ENCODE assay signal across 19 cellular contexts in genomic region chr17:14741516-14741915, GRCh38.
A peak's percentile ranks its signal among the peaks of the same experiment; 100 is the strongest.
DNase-seq lines count a peak whose midpoint lies in the region; ATAC-seq and TF ChIP-seq lines count a peak whose summit lies in the region.
"Had no signal": no experiment of that assay in that cellular context is flagged by ENCODE, and none has a peak within 500 bp of the region (broad histone marks: within the 10 kb centered on the region; RNA-seq: fewer than 3 reads in every experiment).

No MANE protein-coding gene starts in this region.

- H3K4me1 ChIP-seq in osteoblast (ENCODE audit: insufficient read depth, low read length): peaks cover 59% of the 10 kb centered on the region

- no peak overlapping the region for H2AFZ ChIP-seq in osteoblast (ENCODE audit: low read length)

- DNase-seq in EL (peak; percentile 21), T1000 (lab: John Stamatoyannopoulos, UW) (peak; percentile 40), fibroblast of gingiva (ENCODE audit: low read depth) (peak; percentile 38), osteoblast (ENCODE audit: insufficient read length, low spot score, missing footprints) (peak; percentile 81), coronary artery (ENCODE audit: low spot score) (no peak)
- no peak for DNase-seq in effector CD8-positive, alpha-beta T cell (lab: John Stamatoyannopoulos, UW)
- DNase-seq in stimulated activated CD4-positive, alpha-beta T cell treated with anti-CD3 and anti-CD28 coated beads, Interleukin-2, amount 100 ng/mL, for 24 hours: no peak
- DNase-seq: activated CD8-positive, alpha-beta memory T cell treated with anti-CD3 and anti-CD28 coated beads for 24 hours; activated T-cell treated with anti-CD3 and anti-CD28 coated beads, Interleukin-2, amount 50 U/mL, for 72 hours; CD8-positive, alpha-beta memory T cell; foreskin melanocyte; NCI-H1930; NCI-H510A treated with DMSO at 0.1 percent for 48 hours; stimulated activated naive CD4-positive, alpha-beta T cell treated with Interleukin-2 at 50 U/mL for 16 hours; T-helper 2 cell had no signal

- no peak for ATAC-seq in HG02678 (IDR thresholded peaks at IDR 0.05; ENCODE audit: unreplicated experiment)
- ATAC-seq: activated T-cell treated with anti-CD3 and anti-CD28 coated beads, Interleukin-2, amount 50 U/mL, for 72 hours had no signal

- no peaks in the 10 kb centered on the region for H3K79me2 ChIP-seq in osteoblast (ENCODE audit: insufficient read depth, low read length)

- H3K4me3 ChIP-seq in osteoblast (ENCODE audit: insufficient read depth, low read length) (no peak overlapping the region), coronary artery (no peak overlapping the region)
- H3K4me3 ChIP-seq: SJSA1, tibial nerve had no signal

- no peaks in the 10 kb centered on the region for H4K20me1 ChIP-seq in osteoblast (ENCODE audit: insufficient read depth, low read length)

- no peaks in the 10 kb centered on the region for H3K36me3 ChIP-seq in osteoblast (ENCODE audit: insufficient read depth, low read length)
- H3K36me3 ChIP-seq: neutrophil, SJSA1, tibial nerve had no signal

- peak overlapping the region; percentile 46 for H3K4me2 ChIP-seq in osteoblast (ENCODE audit: insufficient read depth, low read length)

- no peaks in the 10 kb centered on the region for H3K27me3 ChIP-seq in osteoblast (ENCODE audit: insufficient read depth, low read length)
- H3K27me3 ChIP-seq: neutrophil, SJSA1, tibial nerve had no signal

- TF ChIP-seq CTCF in osteoblast (IDR thresholded peaks at IDR 0.05; ENCODE audit: extremely low read depth, low read depth, low read length): no peak
- no peak for TF ChIP-seq CTCF in coronary artery (IDR thresholded peaks at IDR 0.05)

- peak overlapping the region; percentile 13 for H3K27ac ChIP-seq in osteoblast (ENCODE audit: low read depth, low read length)
- H3K27ac ChIP-seq in coronary artery: no peak overlapping the region
- H3K27ac ChIP-seq: neutrophil, SJSA1, tibial nerve had no signal

- H3K9me3 ChIP-seq in osteoblast (ENCODE audit: low read depth, low read length): no peaks in the 10 kb centered on the region
- H3K9me3 ChIP-seq: neutrophil, SJSA1, tibial nerve had no signal

Comparison
In these comparisons a context has a peak if more than half of its experiments do, and no peak if none do; other contexts are left out.
1. DNase-seq: peak in EL (single experiment), T1000 (single experiment), fibroblast of gingiva (single experiment) and osteoblast (single experiment); none in effector CD8-positive, alpha-beta T cell (single experiment), stimulated activated CD4-positive, alpha-beta T cell treated with anti-CD3 and anti-CD28 coated beads, Interleukin-2, amount 100 ng/mL, for 24 hours (0 of 2) and coronary artery (single experiment).